In genomic region chr19:45280471-45280961, GRCh38 we compare ENCODE assay signal across 1 cellular context.
TF ChIP-seq lines count a peak whose summit lies in the region.

No MANE protein-coding gene starts in this region.

TF ChIP-seq in K562, 482 proteins besides CTCF, POLR2A, EP300 and RAD21:
- TF ChIP-seq POLR2G (IDR thresholded peaks at IDR 0.05; ENCODE audit: low read depth, low read length): 0 out of 2 replicates have a peak, but pooled peaks have one; percentile 36
- TF ChIP-seq ZNF174 (CRISPR knock-in tag; IDR thresholded peaks at IDR 0.05): no peak
- TF ChIP-seq RCOR1 (IDR thresholded peaks at IDR 0.05; ENCODE audit: borderline replicate concordance in 1 of 2, low read depth in 2 of 2, low read length in 2 of 2): no peak
